In genomic region chr1:39026051-39026946, GRCh38 we compare ENCODE assay signal across 1 cellular context.
A peak's percentile ranks its signal among the peaks of the same experiment; 100 is the strongest.
TF ChIP-seq lines count a peak whose summit lies in the region.

Gene NDUFS5, plus strand, starts transcription at chr1:39026350. Its CDS starts 2,375 bp downstream, at chr1:39028725.

TF ChIP-seq in GM12878, 131 proteins besides CTCF, POLR2A, EP300 and RAD21 (continued from another document):
- peak; percentile 90 for TF ChIP-seq ZNF687 (IDR thresholded peaks at IDR 0.05)
- TF ChIP-seq, protein P1, sequence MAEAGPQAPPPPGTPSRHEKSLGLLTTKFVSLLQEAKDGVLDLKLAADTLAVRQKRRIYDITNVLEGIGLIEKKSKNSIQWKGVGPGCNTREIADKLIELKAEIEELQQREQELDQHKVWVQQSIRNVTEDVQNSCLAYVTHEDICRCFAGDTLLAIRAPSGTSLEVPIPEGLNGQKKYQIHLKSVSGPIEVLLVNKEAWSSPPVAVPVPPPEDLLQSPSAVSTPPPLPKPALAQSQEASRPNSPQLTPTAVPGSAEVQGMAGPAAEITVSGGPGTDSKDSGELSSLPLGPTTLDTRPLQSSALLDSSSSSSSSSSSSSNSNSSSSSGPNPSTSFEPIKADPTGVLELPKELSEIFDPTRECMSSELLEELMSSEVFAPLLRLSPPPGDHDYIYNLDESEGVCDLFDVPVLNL (IDR thresholded peaks at IDR 0.05; ENCODE audit: low read depth, low read length): no peak
- TF ChIP-seq MEF2A (IDR thresholded peaks at IDR 0.05; ENCODE audit: insufficient read depth, low read depth, low read length): no peak
- TF ChIP-seq, protein P2, sequence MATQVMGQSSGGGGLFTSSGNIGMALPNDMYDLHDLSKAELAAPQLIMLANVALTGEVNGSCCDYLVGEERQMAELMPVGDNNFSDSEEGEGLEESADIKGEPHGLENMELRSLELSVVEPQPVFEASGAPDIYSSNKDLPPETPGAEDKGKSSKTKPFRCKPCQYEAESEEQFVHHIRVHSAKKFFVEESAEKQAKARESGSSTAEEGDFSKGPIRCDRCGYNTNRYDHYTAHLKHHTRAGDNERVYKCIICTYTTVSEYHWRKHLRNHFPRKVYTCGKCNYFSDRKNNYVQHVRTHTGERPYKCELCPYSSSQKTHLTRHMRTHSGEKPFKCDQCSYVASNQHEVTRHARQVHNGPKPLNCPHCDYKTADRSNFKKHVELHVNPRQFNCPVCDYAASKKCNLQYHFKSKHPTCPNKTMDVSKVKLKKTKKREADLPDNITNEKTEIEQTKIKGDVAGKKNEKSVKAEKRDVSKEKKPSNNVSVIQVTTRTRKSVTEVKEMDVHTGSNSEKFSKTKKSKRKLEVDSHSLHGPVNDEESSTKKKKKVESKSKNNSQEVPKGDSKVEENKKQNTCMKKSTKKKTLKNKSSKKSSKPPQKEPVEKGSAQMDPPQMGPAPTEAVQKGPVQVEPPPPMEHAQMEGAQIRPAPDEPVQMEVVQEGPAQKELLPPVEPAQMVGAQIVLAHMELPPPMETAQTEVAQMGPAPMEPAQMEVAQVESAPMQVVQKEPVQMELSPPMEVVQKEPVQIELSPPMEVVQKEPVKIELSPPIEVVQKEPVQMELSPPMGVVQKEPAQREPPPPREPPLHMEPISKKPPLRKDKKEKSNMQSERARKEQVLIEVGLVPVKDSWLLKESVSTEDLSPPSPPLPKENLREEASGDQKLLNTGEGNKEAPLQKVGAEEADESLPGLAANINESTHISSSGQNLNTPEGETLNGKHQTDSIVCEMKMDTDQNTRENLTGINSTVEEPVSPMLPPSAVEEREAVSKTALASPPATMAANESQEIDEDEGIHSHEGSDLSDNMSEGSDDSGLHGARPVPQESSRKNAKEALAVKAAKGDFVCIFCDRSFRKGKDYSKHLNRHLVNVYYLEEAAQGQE (IDR thresholded peaks at IDR 0.05; ENCODE audit: low read depth, low read length): no peak
- peak; percentile 10 for TF ChIP-seq MEF2B (IDR thresholded peaks at IDR 0.05; ENCODE audit: partially characterized antibody, poor library complexity, severe bottlenecking)
- peak; percentile 5 for TF ChIP-seq SP1 (IDR thresholded peaks at IDR 0.05; ENCODE audit: low read depth, low read length)
- TF ChIP-seq MAX (IDR thresholded peaks at IDR 0.05; ENCODE audit: low read depth, low read length): peak; percentile 28; the same call in 1 of the 2 replicates
- peak; percentile 39; the same call in 1 of the 2 replicates for TF ChIP-seq HCFC1 (IDR thresholded peaks at IDR 0.05; ENCODE audit: low read length)
